Comparison of ENCODE assay signal across 8 cellular contexts in the genomic region with DNA sequence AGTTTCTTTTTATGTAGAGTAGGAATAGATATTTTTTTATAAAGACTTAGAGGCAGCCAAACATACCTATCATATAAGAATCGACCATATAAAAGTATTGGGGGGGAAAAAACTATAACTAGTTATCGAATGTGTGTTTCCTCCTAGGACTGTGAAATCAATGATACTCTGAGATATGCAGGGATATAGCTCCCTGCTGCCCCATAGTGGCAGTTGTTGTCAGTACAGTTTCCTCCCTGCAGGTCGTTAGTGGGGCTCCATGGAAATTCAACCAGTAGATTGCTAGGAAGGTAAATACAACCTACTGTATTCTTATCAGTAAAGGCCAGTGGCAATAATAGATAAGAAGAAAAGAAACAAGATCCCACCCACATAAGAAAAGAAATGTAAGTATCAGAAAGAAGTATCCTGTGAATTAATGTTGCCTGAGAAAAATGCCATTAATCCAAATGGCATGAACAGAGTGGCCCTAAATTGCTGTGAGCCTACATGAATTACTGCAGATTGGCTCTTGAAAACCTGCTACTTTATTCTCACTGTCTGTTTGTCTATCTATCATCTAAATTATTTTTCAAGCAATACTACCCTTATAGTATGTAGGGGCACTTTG.
DNase-seq lines count a peak whose midpoint lies in the region; ATAC-seq, FAIRE-seq and TF ChIP-seq lines count a peak whose summit lies in the region.

No MANE protein-coding gene starts in this region.

- no peaks in the 10 kb centered on the region for H3K79me2 ChIP-seq in keratinocyte (ENCODE audit: control insufficient read depth, insufficient read depth, low read length)

- H3K9me3 ChIP-seq in keratinocyte (ENCODE audit: control insufficient read depth, low read depth, low read length) (no peaks in the 10 kb centered on the region), transverse colon (no peaks in the 10 kb centered on the region)

- H3K9me1 ChIP-seq in keratinocyte (ENCODE audit: control insufficient read depth, extremely low read depth, insufficient read depth, low read length): no peaks in the 10 kb centered on the region

- TF ChIP-seq EP300 in transverse colon (IDR thresholded peaks at IDR 0.05; ENCODE audit: low read depth): no peak

- H3K27me3 ChIP-seq in keratinocyte (ENCODE audit: control insufficient read depth, extremely low read depth, insufficient read depth, low read length): peaks cover 3% of the 10 kb centered on the region
- no peaks in the 10 kb centered on the region for H3K27me3 ChIP-seq in transverse colon

- 42 to 44% methylated on average over 3 of the region's 3 CpGs for WGBS in transverse colon (ENCODE audit: low coverage in 1 of 2), 2 donors

- ATAC-seq in GM18870 (IDR thresholded peaks at IDR 0.05; ENCODE audit: unreplicated experiment) (peak; percentile 80), HG02981 (IDR thresholded peaks at IDR 0.05; ENCODE audit: unreplicated experiment) (peak; percentile 97)
- ATAC-seq in activated naive CD4-positive, alpha-beta T cell treated with anti-CD3 and anti-CD28 coated beads, Interleukin-2, amount 50 U/mL, for 72 hours: peak; percentile 40 to 58

- intact Hi-C loops in transverse colon (cut with DNase I; ENCODE audit: low total_unique reads): no loop called here

- peak; percentile 36 for FAIRE-seq in keratinocyte (lab: Jason Lieb, UNC)

- no peak overlapping the region for H3K4me2 ChIP-seq in keratinocyte (ENCODE audit: control insufficient read depth, extremely low read depth, insufficient read depth, low read depth, low read length)

- H4K20me1 ChIP-seq in keratinocyte (ENCODE audit: control insufficient read depth, extremely low read depth, insufficient read depth, low read length): no peaks in the 10 kb centered on the region

- H3K4me1 ChIP-seq in keratinocyte (ENCODE audit: control insufficient read depth, extremely low read depth, insufficient read depth, low read length) (no peaks in the 10 kb centered on the region), transverse colon (no peaks in the 10 kb centered on the region)

- DNase-seq in COR-L47 (lab: John Stamatoyannopoulos, UW) (peak; percentile 2), NCI-H524 (lab: John Stamatoyannopoulos, UW) (peak; percentile 21 to 51), keratinocyte (ENCODE audit: low read depth, low spot score) (no peak), transverse colon (peak; percentile 52), pons (ENCODE audit: low spot score) (no peak)
- DNase-seq in activated naive CD4-positive, alpha-beta T cell treated with anti-CD3 and anti-CD28 coated beads, Interleukin-2, amount 50 U/mL, for 72 hours (ENCODE audit: low spot score in 2 of 2): peak in 1 of 2 donors; percentile 56

- H3K4me3 ChIP-seq in keratinocyte (ENCODE audit: control insufficient read depth in 2 of 3, extremely low read depth in 1 of 3, insufficient read depth in 2 of 3, low read depth in 1 of 3, low read length in 3 of 3) (no peak overlapping the region), transverse colon (no peak overlapping the region)

- H3K9me3 Mint-ChIP-seq in activated naive CD4-positive, alpha-beta T cell treated with anti-CD3 and anti-CD28 coated beads, Interleukin-2, amount 50 U/mL, for 72 hours: no peaks in the 10 kb centered on the region

- H3K27ac ChIP-seq in keratinocyte (ENCODE audit: control insufficient read depth, insufficient read depth, low read length) (no peak overlapping the region), transverse colon (no peak overlapping the region)

- no peak overlapping the region for H3K27ac Mint-ChIP-seq in activated naive CD4-positive, alpha-beta T cell treated with anti-CD3 and anti-CD28 coated beads, Interleukin-2, amount 50 U/mL, for 72 hours

- no peak overlapping the region for H2AFZ ChIP-seq in keratinocyte (ENCODE audit: control insufficient read depth, low read length)

- no peak overlapping the region for H3K9ac ChIP-seq in keratinocyte (ENCODE audit: control insufficient read depth, extremely low read depth, insufficient read depth, low read length)

- no peak for TF ChIP-seq POLR2A in transverse colon (IDR thresholded peaks at IDR 0.05)

- dilution Hi-C loops in keratinocyte (cut with MboI; ENCODE audit: extremely low pct_ligation_motif_present, low sequenced_read_pairs): no loop called here

- no peaks in the 10 kb centered on the region for H3K36me3 Mint-ChIP-seq in activated naive CD4-positive, alpha-beta T cell treated with anti-CD3 and anti-CD28 coated beads, Interleukin-2, amount 50 U/mL, for 72 hours

- no peaks in the 10 kb centered on the region for H3K36me3 ChIP-seq in keratinocyte (ENCODE audit: control insufficient read depth in 2 of 2, extremely low read depth in 1 of 2, insufficient read depth in 2 of 2, low read length in 2 of 2)
- H3K36me3 ChIP-seq in transverse colon: no peaks in the 10 kb centered on the region

- peak; percentile 71 to 88 (median 77) for TF ChIP-seq CTCF in keratinocyte (optimal IDR thresholded peaks at IDR 0.05 in 1 of 3, IDR thresholded peaks at IDR 0.05 in 1 of 3, conservative IDR thresholded peaks at IDR 0.05 in 1 of 3; ENCODE audit: extremely low read depth in 1 of 3, insufficient read depth in 2 of 3, low read length in 3 of 3)
- peak; percentile 37 to 64 (median 48) for TF ChIP-seq CTCF in transverse colon (IDR thresholded peaks at IDR 0.05)

- in situ Hi-C loops in transverse colon (cut with MboI; ENCODE audit: low pct_ligation_motif_present in 1 of 4, low pct_unique_long_range_greater_than_20kb in 1 of 4, low sequenced_read_pairs in 3 of 4): loop anchor here in 1 of 4 donors (25.0 kb wide), 1 partner anchor 463 kb away; no protein-coding TSS in a partner anchor

Comparison
In these comparisons a context has a peak if more than half of its experiments do, and no peak if none do; other contexts are left out.
1. DNase-seq: peak in COR-L47 (single experiment), NCI-H524 (2 of 2) and transverse colon (single experiment); none in keratinocyte (single experiment) and pons (single experiment).
2. Peak in every context shown above with its lines, with median percentiles within 50 percentile points of each other: ATAC-seq.